In genomic region chr19:13152854-13153626, GRCh38 we compare ENCODE assay signal across 8 cellular contexts. TPM values are rescaled to one million over a fixed set of nuclear protein-coding genes. Genes with fewer than 3 reads are reported as not detected.
DNase-seq lines count a peak whose midpoint lies in the region; ATAC-seq, FAIRE-seq and TF ChIP-seq lines count a peak whose summit lies in the region.

No MANE protein-coding gene starts in this region.

- H3K36me3 ChIP-seq in ectodermal cell (ENCODE audit: control insufficient read depth, insufficient read depth, low read length) (no peaks in the 10 kb centered on the region), lung (ENCODE audit: control insufficient read depth in 2 of 2, insufficient read depth in 2 of 2, low read length in 2 of 2) (no peaks in the 10 kb centered on the region)

- TF ChIP-seq POLR2A in GM19099 (IDR thresholded peaks at IDR 0.05; ENCODE audit: extremely low read depth, insufficient read length, low read depth): peak; percentile 100

- no peaks in the 10 kb centered on the region for H3K27me3 ChIP-seq in ectodermal cell (ENCODE audit: control insufficient read depth, insufficient read depth, low read length, poor library complexity, severe bottlenecking)
- no peaks in the 10 kb centered on the region for H3K27me3 ChIP-seq in lung (ENCODE audit: control insufficient read depth, insufficient read depth)

- H3K4me1 ChIP-seq in ectodermal cell (ENCODE audit: control insufficient read depth, insufficient read depth, low read length) (peaks cover 6% of the 10 kb centered on the region), lung (ENCODE audit: control insufficient read depth in 2 of 2, insufficient read depth in 2 of 2, low read length in 2 of 2) (peaks cover 0 to 5% of the 10 kb centered on the region in 2 donors)

- H3K9me3 ChIP-seq in ectodermal cell (ENCODE audit: control insufficient read depth, low read length) (no peaks in the 10 kb centered on the region), lung (ENCODE audit: control insufficient read depth in 2 of 2, insufficient read depth in 1 of 2, low read length in 1 of 2) (no peaks in the 10 kb centered on the region)

- peak; percentile 37 for ATAC-seq in lung (ENCODE audit: insufficient read depth, low FRiP score)

- WGBS in ectodermal cell, 2 experiments: 0% methylated on average over 74 of the region's 74 CpGs
- WGBS in lung, 2 donors: 0% methylated on average over 74 of the region's 74 CpGs

- FAIRE-seq in HTR-8/SVneo (lab: Jason Lieb, UNC): no peak

- H3K27ac ChIP-seq in ectodermal cell (ENCODE audit: insufficient read depth, low read depth, low read length, poor library complexity, severe bottlenecking) (peak overlapping the region; percentile 97), lung (ENCODE audit: low read depth in 1 of 2, low read length in 1 of 2) (peak overlapping the region; percentile 98)

- TF ChIP-seq CTCF in AG09309 (IDR thresholded peaks at IDR 0.05; ENCODE audit: control insufficient read depth, insufficient read depth, low read depth, low read length, missing control alignments) (no peak), lung (IDR thresholded peaks at IDR 0.05; ENCODE audit: control extremely low read depth, extremely low read depth) (peak; percentile 14)

- peak overlapping the region; percentile 63 for H3K4me3 ChIP-seq in AG09309 (ENCODE audit: control insufficient read depth, low read depth, low read length)
- peak overlapping the region; percentile 84 for H3K4me3 ChIP-seq in ectodermal cell (ENCODE audit: insufficient read depth, low read depth, low read length)
- peak overlapping the region; percentile 95 for H3K4me3 ChIP-seq in lung

- no peak for DNase-seq in AG09309 (ENCODE audit: low read depth)
- peak; percentile 93 for DNase-seq in HTR-8/SVneo (ENCODE audit: insufficient read length, low spot score)
- DNase-seq in NK-92 (lab: John Stamatoyannopoulos, UW; ENCODE audit: unreplicated experiment): peak; percentile 67
- peak; percentile 96 for DNase-seq in activated CD8-positive, alpha-beta memory T cell treated with anti-CD3 and anti-CD28 coated beads for 1 hour (ENCODE audit: extremely low read depth in 1 of 2, low read depth in 1 of 2)
- DNase-seq in lung (ENCODE audit: low spot score): peak; percentile 98
- peak; percentile 96 to 97 (median 96) for DNase-seq in stimulated activated CD4-positive, alpha-beta T cell treated with anti-CD3 and anti-CD28 coated beads, TNF-alpha, amount 100 ng/mL, for 24 hours (ENCODE audit: low read depth in 3 of 3)

RNA-seq across cellular contexts. Expression of gene IER2, which starts 2.8 kb away (rescaled TPM):
- 77.9 TPM for polyA plus RNA-seq in ectodermal cell (2013, experiment 1 of 4)
- polyA plus RNA-seq in ectodermal cell (2013, experiment 2 of 4): 70.4 TPM
- 54.1 TPM for polyA plus RNA-seq in ectodermal cell (2013, experiment 3 of 4)
- 54.6 TPM for polyA plus RNA-seq in ectodermal cell (2013, experiment 4 of 4)
- 10 to 100 TPM; 29.8 to 93.5 TPM for total RNA-seq in lung
- 100 to 1,000 TPM in 1 of 2 donors, 10 to 100 TPM in 1; 92.5 to 242 TPM for polyA plus RNA-seq in lung

RNA-seq across cellular contexts. Expression of gene STX10, which starts 2.9 kb away (rescaled TPM):
- 37.9 TPM for polyA plus RNA-seq in ectodermal cell (2013, experiment 1 of 4)
- 32.1 TPM for polyA plus RNA-seq in ectodermal cell (2013, experiment 2 of 4)
- polyA plus RNA-seq in ectodermal cell (2013, experiment 3 of 4): 39.2 TPM
- 38.1 TPM for polyA plus RNA-seq in ectodermal cell (2013, experiment 4 of 4)
- 10 to 100 TPM; 45.8 to 94.3 TPM for total RNA-seq in lung
- 100 to 1,000 TPM; 128 to 136 TPM for polyA plus RNA-seq in lung

RNA-seq across cellular contexts. Expression of gene NACC1, which starts 35.0 kb away (rescaled TPM):
- polyA plus RNA-seq in ectodermal cell (2013, experiment 1 of 4): 124 TPM
- polyA plus RNA-seq in ectodermal cell (2013, experiment 2 of 4): 149 TPM
- polyA plus RNA-seq in ectodermal cell (2013, experiment 3 of 4): 79.0 TPM
- 86.2 TPM for polyA plus RNA-seq in ectodermal cell (2013, experiment 4 of 4)
- total RNA-seq in lung: 10 to 100 TPM; 18.4 to 94.8 TPM
- polyA plus RNA-seq in lung: 10 to 100 TPM; 51.6 to 64.9 TPM

RNA-seq across cellular contexts. Expression of gene TRMT1, which starts 36.5 kb away (rescaled TPM):
- polyA plus RNA-seq in ectodermal cell (2013, experiment 1 of 4): 46.9 TPM
- polyA plus RNA-seq in ectodermal cell (2013, experiment 2 of 4): 41.7 TPM
- polyA plus RNA-seq in ectodermal cell (2013, experiment 3 of 4): 34.4 TPM
- polyA plus RNA-seq in ectodermal cell (2013, experiment 4 of 4): 38.1 TPM
- 10 to 100 TPM; 14.4 to 41.4 TPM for total RNA-seq in lung
- 10 to 100 TPM; 46.1 to 48.2 TPM for polyA plus RNA-seq in lung

RNA-seq across cellular contexts. Expression of gene LYL1, which starts 50.4 kb away (rescaled TPM):
- polyA plus RNA-seq in ectodermal cell (2013, experiment 1 of 4): 0.43 TPM
- polyA plus RNA-seq in ectodermal cell (2013, experiment 2 of 4): 1.0 TPM
- polyA plus RNA-seq in ectodermal cell (2013, experiment 3 of 4): 1.6 TPM
- 1.5 TPM for polyA plus RNA-seq in ectodermal cell (2013, experiment 4 of 4)
- total RNA-seq in lung: 10 to 100 TPM; 12.9 to 25.9 TPM
- polyA plus RNA-seq in lung: 10 to 100 TPM; 15.5 to 34.1 TPM
